Comparison of ENCODE assay signal across 11 cellular contexts in genomic region chr11:132202621-132203020, GRCh38.
DNase-seq lines count a peak whose midpoint lies in the region; TF ChIP-seq lines count a peak whose summit lies in the region.
"Had no signal": no experiment of that assay in that cellular context is flagged by ENCODE, and none has a peak within 500 bp of the region (broad histone marks: within the 10 kb centered on the region; RNA-seq: fewer than 3 reads in every experiment).

No MANE protein-coding gene starts in this region.

- H3K4me3 ChIP-seq in sigmoid colon (no peak overlapping the region), left ventricle myocardium inferior (no peak overlapping the region)

- DNase-seq in EL (peak; percentile 35), M059J (ENCODE audit: low read depth) (peak; percentile 18), fibroblast of peridontal ligament (ENCODE audit: extremely low read depth) (peak; percentile 41), D341Med (ENCODE audit: low spot score) (no peak), sigmoid colon (no peak), left ventricle myocardium inferior (no peak)
- DNase-seq in activated CD4-positive, alpha-beta T cell treated with anti-CD3 and anti-CD28 coated beads for 48 hours, result no peak
- DNase-seq: GF-D8, NCI-H2029, NCI-H2171 treated with DMSO at 0.1 percent for 48 hours, SIG-M5 had no signal

- intact Hi-C loops in sigmoid colon (cut with DNase I), result no loop called here
- intact Hi-C loops in left ventricle myocardium inferior (cut with micrococcal nuclease), result no loop called here

- H3K36me3 ChIP-seq in sigmoid colon (no peaks in the 10 kb centered on the region), left ventricle myocardium inferior (no peaks in the 10 kb centered on the region)

- no peak for TF ChIP-seq CTCF in sigmoid colon (IDR thresholded peaks at IDR 0.05)
- no peak for TF ChIP-seq CTCF in left ventricle myocardium inferior (IDR thresholded peaks at IDR 0.05; ENCODE audit: borderline replicate concordance)

- H3K4me1 ChIP-seq in sigmoid colon, result no peaks in the 10 kb centered on the region
- no peaks in the 10 kb centered on the region for H3K4me1 ChIP-seq in left ventricle myocardium inferior

- H3K27me3 ChIP-seq in sigmoid colon, result no peaks in the 10 kb centered on the region
- H3K27me3 ChIP-seq in left ventricle myocardium inferior (ENCODE audit: low read depth), result peaks cover 33% of the 10 kb centered on the region

- H3K9me3 ChIP-seq in sigmoid colon (no peaks in the 10 kb centered on the region), left ventricle myocardium inferior (replicated peaks) (no peaks in the 10 kb centered on the region)

- 78 to 79% methylated on average over 3 of the region's 3 CpGs for WGBS in sigmoid colon, 2 donors

- H3K27ac ChIP-seq in sigmoid colon, result no peak overlapping the region
- no peak overlapping the region for H3K27ac ChIP-seq in left ventricle myocardium inferior (replicated peaks)

- TF ChIP-seq POLR2A in sigmoid colon (IDR thresholded peaks at IDR 0.05), result no peak

- TF ChIP-seq EP300 in sigmoid colon (IDR thresholded peaks at IDR 0.05), result no peak

Comparison
In these comparisons a context has a peak if more than half of its experiments do, and no peak if none do; other contexts are left out.
1. DNase-seq: peak in EL (single experiment), M059J (single experiment) and fibroblast of peridontal ligament (single experiment); none in D341Med (single experiment), activated CD4-positive, alpha-beta T cell treated with anti-CD3 and anti-CD28 coated beads for 48 hours (single experiment), sigmoid colon (single experiment) and left ventricle myocardium inferior (single experiment).